In the genomic region with DNA sequence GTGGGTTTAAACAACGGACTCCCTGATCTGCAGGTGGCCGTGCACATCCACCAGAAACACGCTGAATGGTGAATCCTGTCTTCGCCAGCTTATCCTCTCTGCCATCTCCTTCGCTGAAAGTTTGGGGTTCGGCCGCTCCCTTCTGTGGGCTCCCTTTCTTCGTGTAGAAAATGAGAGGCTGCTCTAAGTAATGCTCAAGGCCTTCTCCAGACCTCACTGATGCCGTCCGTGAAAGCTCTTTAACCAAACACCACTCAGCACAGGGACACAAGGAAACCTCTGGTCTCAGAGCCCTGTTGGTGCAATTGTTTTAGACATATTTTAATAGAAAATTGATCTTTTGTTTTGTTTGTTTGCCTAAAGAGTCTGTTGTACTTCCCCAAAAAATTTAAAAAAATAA, we compare ENCODE assay signal across 2 cellular contexts.
TF ChIP-seq lines count a peak whose summit lies in the region.

No MANE protein-coding gene starts in this region.

TF ChIP-seq in GM23338, 12 proteins besides CTCF, POLR2A, EP300 and RAD21:
- TF ChIP-seq EZH2phosphoT487 (IDR thresholded peaks at IDR 0.05; ENCODE audit: unreplicated experiment) (no peak), NANOG (IDR thresholded peaks at IDR 0.05; ENCODE audit: borderline replicate concordance) (no peak), ZNF462 (CRISPR knock-in tag; IDR thresholded peaks at IDR 0.05) (no peak), EZH2 (IDR thresholded peaks at IDR 0.05; ENCODE audit: low read depth, unreplicated experiment) (no peak)
TF ChIP-seq in GM23338: peak in this region for 0.

TF ChIP-seq in H1, 55 proteins besides CTCF, POLR2A, EP300 and RAD21:
- TF ChIP-seq, protein P1, sequence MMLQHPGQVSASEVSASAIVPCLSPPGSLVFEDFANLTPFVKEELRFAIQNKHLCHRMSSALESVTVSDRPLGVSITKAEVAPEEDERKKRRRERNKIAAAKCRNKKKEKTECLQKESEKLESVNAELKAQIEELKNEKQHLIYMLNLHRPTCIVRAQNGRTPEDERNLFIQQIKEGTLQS (IDR thresholded peaks at IDR 0.05; ENCODE audit: insufficient read depth, low read depth, low read length) = no peak
- TF ChIP-seq POLR2AphosphoS5 (IDR thresholded peaks at IDR 0.05; ENCODE audit: low read depth, low read length) = no peak
- TF ChIP-seq ZNF274 (IDR thresholded peaks at IDR 0.05; ENCODE audit: borderline replicate concordance, extremely low read depth, low read length) = no peak
- no peak for TF ChIP-seq E2F6 (IDR thresholded peaks at IDR 0.05)
- TF ChIP-seq SP1 (IDR thresholded peaks at IDR 0.05; ENCODE audit: low read depth, low read length) = no peak
- TF ChIP-seq SP4 (IDR thresholded peaks at IDR 0.05; ENCODE audit: low read length) = no peak
- no peak for TF ChIP-seq TAF7 (optimal IDR thresholded peaks at IDR 0.05; ENCODE audit: borderline replicate concordance, low read depth, low read length)
- no peak for TF ChIP-seq RNF2 (IDR thresholded peaks at IDR 0.05; ENCODE audit: borderline replicate concordance, low read depth, low read length, missing control alignments, poor library complexity, severe bottlenecking)
- TF ChIP-seq CHD7 (IDR thresholded peaks at IDR 0.05; ENCODE audit: insufficient replicate concordance, low read length) = no peak
- no peak for TF ChIP-seq HDAC6 (IDR thresholded peaks at IDR 0.05; ENCODE audit: low read depth, low read length)
- TF ChIP-seq, protein P2, sequence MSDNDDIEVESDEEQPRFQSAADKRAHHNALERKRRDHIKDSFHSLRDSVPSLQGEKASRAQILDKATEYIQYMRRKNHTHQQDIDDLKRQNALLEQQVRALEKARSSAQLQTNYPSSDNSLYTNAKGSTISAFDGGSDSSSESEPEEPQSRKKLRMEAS (IDR thresholded peaks at IDR 0.05) = no peak
- no peak for TF ChIP-seq RFX5 (IDR thresholded peaks at IDR 0.05; ENCODE audit: borderline replicate concordance, low read depth, low read length)
- no peak for TF ChIP-seq EGR1 (IDR thresholded peaks at IDR 0.05; ENCODE audit: borderline replicate concordance, low read depth, low read length)
